Comparison of ENCODE assay signal across 8 cellular contexts in the genomic region with DNA sequence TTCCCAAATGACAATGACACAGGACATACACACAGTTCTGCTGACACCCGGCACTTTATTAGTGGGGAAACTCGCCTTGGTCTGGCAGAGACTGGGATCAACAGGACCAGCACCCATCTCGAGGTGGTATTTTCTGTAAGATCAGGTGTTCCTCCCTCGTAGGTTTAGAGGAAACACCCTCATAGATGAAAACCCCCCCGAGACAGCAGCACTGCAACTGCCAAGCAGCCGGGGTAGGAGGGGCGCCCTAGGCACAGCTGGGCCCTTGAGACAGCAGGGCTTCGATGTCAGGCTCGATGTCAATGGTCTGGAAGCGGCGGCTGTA. TPM values are rescaled to one million over a fixed set of nuclear protein-coding genes. Genes with fewer than 3 reads are reported as not detected.
DNase-seq lines count a peak whose midpoint lies in the region; ATAC-seq, FAIRE-seq and TF ChIP-seq lines count a peak whose summit lies in the region.
"Not testable (repeated sequence)": the region's sequence is repeated elsewhere in the genome, so short reads cannot be mapped to it uniquely, and the experiment has no call there.

No MANE protein-coding gene starts in this region.

- not testable (repeated sequence) for H3K27me3 ChIP-seq in OCI-LY1 (ENCODE audit: insufficient read depth, low read length); heart right ventricle; smooth muscle cell (ENCODE audit: low read depth)

- H2AFZ ChIP-seq in OCI-LY1 (ENCODE audit: low read length); smooth muscle cell (ENCODE audit: low read depth): not testable (repeated sequence)

- H3K4me2 ChIP-seq in A549 (peak overlapping the region; percentile 85), OCI-LY1 (ENCODE audit: low read length) (peak overlapping the region; percentile 93), smooth muscle cell (peak overlapping the region; percentile 87)

- peak overlapping the region; percentile 67 for H3K4me3 ChIP-seq in A549
- peak overlapping the region; percentile 74 for H3K4me3 ChIP-seq in OCI-LY1 (ENCODE audit: low read depth, low read length, poor library complexity, severe bottlenecking)
- H3K4me3 ChIP-seq in choroid plexus epithelial cell (ENCODE audit: low read depth, low read length): peak overlapping the region; percentile 61
- H3K4me3 ChIP-seq in heart right ventricle: peak overlapping the region; percentile 60 to 92 (median 81)
- H3K4me3 ChIP-seq in smooth muscle cell: peak overlapping the region; percentile 68

- H3K27me3 Mint-ChIP-seq in activated T-cell treated with anti-CD3 and anti-CD28 coated beads, Interleukin-2, amount 50 U/mL, for 4 hours (ENCODE audit: low read depth); naive B cell: not testable (repeated sequence)

- CTCF ChIA-PET in A549 (lab: Yijun Ruan, JAX): interaction anchor here (0.8 kb wide), 1 partner anchor 17 kb away, joined by 3 read pairs; a partner anchor contains a TSS

- not testable (repeated sequence) for FAIRE-seq in A549 (lab: Jason Lieb, UNC)

- peaks cover 27% of the 10 kb centered on the region for H3K4me1 Mint-ChIP-seq in activated T-cell treated with anti-CD3 and anti-CD28 coated beads, Interleukin-2, amount 50 U/mL, for 4 hours (ENCODE audit: low read depth)
- H3K4me1 Mint-ChIP-seq in naive B cell: peaks cover 18 to 60% (median 47%) of the 10 kb centered on the region in 3 donors

- H3K4me1 ChIP-seq in A549 (peaks cover 28% of the 10 kb centered on the region), OCI-LY1 (ENCODE audit: insufficient read depth, low read length, severe bottlenecking) (peaks cover 26% of the 10 kb centered on the region), heart right ventricle (peaks cover 6 to 65% (median 40%) of the 10 kb centered on the region in 9 donors), smooth muscle cell (ENCODE audit: low read depth) (peaks cover 17% of the 10 kb centered on the region)

- DNase-seq in A549 (ENCODE audit: low read depth in 1 of 2, low spot score in 1 of 2); activated T-cell treated with anti-CD3 and anti-CD28 coated beads, Interleukin-2, amount 50 U/mL, for 4 hours; choroid plexus epithelial cell (ENCODE audit: low read depth); heart right ventricle; smooth muscle cell (lab: John Stamatoyannopoulos, UW; ENCODE audit: unreplicated experiment): not testable (repeated sequence)
- DNase-seq in naive B cell: peak; percentile 59

- TF ChIP-seq POLR2A in A549 (IDR thresholded peaks at IDR 0.05; ENCODE audit: low read length): not testable (repeated sequence)

- TF ChIP-seq EP300 in A549 (IDR thresholded peaks at IDR 0.05): not testable (repeated sequence)

- H3K27ac ChIP-seq in A549 (peak overlapping the region; percentile 87 to 99), OCI-LY1 (ENCODE audit: low read depth, low read length, poor library complexity, severe bottlenecking) (peak overlapping the region; percentile 84), heart right ventricle (peak overlapping the region; percentile 74 to 96 (median 92)), smooth muscle cell (ENCODE audit: low read depth) (peak overlapping the region; percentile 87)

- not testable (repeated sequence) for H3F3A ChIP-seq in OCI-LY1 (ENCODE audit: insufficient read depth, low read length)
- H3F3A ChIP-seq in smooth muscle cell (ENCODE audit: low read depth): peaks cover 24% of the 10 kb centered on the region

- peak overlapping the region; percentile 86 for H3K4me3 Mint-ChIP-seq in activated T-cell treated with anti-CD3 and anti-CD28 coated beads, Interleukin-2, amount 50 U/mL, for 4 hours
- H3K4me3 Mint-ChIP-seq in naive B cell: peak overlapping the region; percentile 92 to 99 (median 98)

- H3K79me2 ChIP-seq in OCI-LY1 (ENCODE audit: insufficient read depth, low read length): not testable (repeated sequence)
- H3K79me2 ChIP-seq in smooth muscle cell (ENCODE audit: low read depth): peaks cover 13% of the 10 kb centered on the region

- H3K36me3 ChIP-seq in OCI-LY1 (ENCODE audit: insufficient read depth, low read length) (peaks cover 49% of the 10 kb centered on the region), heart right ventricle (peaks cover 0 to 61% (median 26%) of the 10 kb centered on the region in 9 donors)
- H3K36me3 ChIP-seq in smooth muscle cell (ENCODE audit: low read depth): not testable (repeated sequence)

- not testable (repeated sequence) for ATAC-seq in A549
- ATAC-seq in GM19395 (IDR thresholded peaks at IDR 0.05; ENCODE audit: unreplicated experiment) (peak; percentile 15), heart right ventricle (peak in 1 of 8 donors; percentile 1), naive B cell (ENCODE audit: low read depth in 2 of 2) (peak; percentile 73 to 76)
- peak in 1 of 2 donors; percentile 4 for ATAC-seq in activated T-cell treated with anti-CD3 and anti-CD28 coated beads, Interleukin-2, amount 50 U/mL, for 4 hours

- H3K9ac ChIP-seq in OCI-LY1 (ENCODE audit: low read length) (peak overlapping the region; percentile 71; the same call in 1 of the 2 replicates), smooth muscle cell (ENCODE audit: low read depth) (peak overlapping the region; percentile 78)

- not testable (repeated sequence) for H4K20me1 ChIP-seq in OCI-LY1 (ENCODE audit: insufficient read depth, low read length)
- H4K20me1 ChIP-seq in smooth muscle cell (ENCODE audit: low read depth): peaks cover 16% of the 10 kb centered on the region

- POLR2A ChIA-PET in A549 (lab: Yijun Ruan, JAX): interaction anchor here (1.0 to 2.9 kb wide), 3 partner anchors 17 to 186 kb away, joined by 3 to 17 read pairs (median 14); a partner anchor contains a TSS

- peak overlapping the region; percentile 96 to 99 (median 98) for H3K27ac Mint-ChIP-seq in naive B cell

- TF ChIP-seq CTCF in A549 (IDR thresholded peaks at IDR 0.05); OCI-LY1 (IDR thresholded peaks at IDR 0.05; ENCODE audit: low read length); choroid plexus epithelial cell (conservative IDR thresholded peaks at IDR 0.05; ENCODE audit: low read depth, low read length); heart right ventricle (IDR thresholded peaks at IDR 0.05); smooth muscle cell (IDR thresholded peaks at IDR 0.05; ENCODE audit: borderline replicate concordance, insufficient read depth, poor library complexity, severe bottlenecking): not testable (repeated sequence)

- TF ChIP-seq RAD21 in A549 (conservative IDR thresholded peaks at IDR 0.05 in 1 of 2, IDR thresholded peaks at IDR 0.05 in 1 of 2): not testable (repeated sequence)

- not testable (repeated sequence) for H3K9me2 ChIP-seq in OCI-LY1 (ENCODE audit: low read depth, low read length)

- 67% methylated on average over 7 of the region's 11 CpGs for WGBS in A549 (ENCODE audit: missing lambda C conversion rate)
- WGBS in heart right ventricle, 2 donors: 37 to 44% methylated on average over 7 to 11 of the region's 11 CpGs
- 66% methylated on average over 11 of the region's 11 CpGs for WGBS in smooth muscle cell (ENCODE audit: low lambda C conversion rate)

- intact Hi-C loops in heart right ventricle (cut with DNase I): loop anchor here in 5 of 10 donors (5.0 kb wide), 2 partner anchors 50 to 55 kb away; a partner anchor contains a TSS

- H3K36me3 Mint-ChIP-seq in activated T-cell treated with anti-CD3 and anti-CD28 coated beads, Interleukin-2, amount 50 U/mL, for 4 hours (ENCODE audit: insufficient read depth): peaks cover 23% of the 10 kb centered on the region
- peaks cover under 1 to 16% of the 10 kb centered on the region in 2 donors for H3K36me3 Mint-ChIP-seq in naive B cell

- H3K9me3 Mint-ChIP-seq in activated T-cell treated with anti-CD3 and anti-CD28 coated beads, Interleukin-2, amount 50 U/mL, for 4 hours; naive B cell: not testable (repeated sequence)

- not testable (repeated sequence) for H3K9me3 ChIP-seq in A549; OCI-LY1 (ENCODE audit: low read length); heart right ventricle; smooth muscle cell (replicated peaks; ENCODE audit: low read depth)

RNA-seq across cellular contexts. Expression of a gene that starts 1.1 kb away (rescaled TPM):
- polyA plus RNA-seq in A549 (2011; rRNA removed) (150 and 157 TPM in 2 replicates), A549 (2017; fragmentation: RNase III; extraction: RNeasy Plus Mini Kit Qiagen cat#74134 plus additional on column Dnase treatment) (247 to 301 TPM (median 271 TPM) in 3 replicates), heart right ventricle (100 to 1,000 TPM; 203 to 267 TPM), naive B cell (ENCODE audit: low read depth in 6 of 6) (100 to 1,000 TPM; 289 to 380 (median 329) TPM), smooth muscle cell (247 and 301 TPM in 2 replicates)
- polyA plus RNA-seq in A549 (2012; cell fraction: cytosol; rRNA removed): 490 and 493 TPM in 2 replicates
- 305 and 341 TPM in 2 replicates for polyA plus RNA-seq in A549 (2012; cell fraction: nucleus; rRNA removed)
- 28.9 and 37.2 TPM in 2 replicates for polyA minus RNA-seq in A549 (2011; rRNA and poly(A)+ RNA removed)
- total RNA-seq in activated T-cell treated with anti-CD3 and anti-CD28 coated beads, Interleukin-2, amount 50 U/mL, for 4 hours: 100 to 1,000 TPM; 109 to 152 (median 132) TPM
- total RNA-seq in heart right ventricle (100 to 1,000 TPM in 5 of 10 donors, 10 to 100 TPM in 5; 85.2 to 223 (median 102) TPM), smooth muscle cell (148 and 173 TPM in 2 replicates)

RNA-seq across cellular contexts. Expression of a gene that starts 17.2 kb away (rescaled TPM):
- 23.7 and 29.0 TPM in 2 replicates for polyA plus RNA-seq in A549 (2011; rRNA removed)
- polyA plus RNA-seq in A549 (2012; cell fraction: cytosol; rRNA removed): 8.6 and 9.9 TPM in 2 replicates
- 12.4 and 17.1 TPM in 2 replicates for polyA plus RNA-seq in A549 (2012; cell fraction: nucleus; rRNA removed)
- 12.9 to 14.4 TPM (median 12.9 TPM) in 3 replicates for polyA plus RNA-seq in A549 (2017; fragmentation: RNase III; extraction: RNeasy Plus Mini Kit Qiagen cat#74134 plus additional on column Dnase treatment)
- polyA minus RNA-seq in A549 (2011; rRNA and poly(A)+ RNA removed): 31.8 and 37.4 TPM in 2 replicates
- 10 to 100 TPM; 60.1 to 71.3 (median 61.6) TPM for total RNA-seq in activated T-cell treated with anti-CD3 and anti-CD28 coated beads, Interleukin-2, amount 50 U/mL, for 4 hours
- 10 to 100 TPM; 35.4 to 48.3 (median 43.5) TPM for total RNA-seq in heart right ventricle
- 10 to 100 TPM; 19.9 to 52.4 TPM for polyA plus RNA-seq in heart right ventricle
- 10 to 100 TPM; 52.5 to 81.7 (median 60.9) TPM for polyA plus RNA-seq in naive B cell (ENCODE audit: low read depth in 6 of 6)
- total RNA-seq in smooth muscle cell: 23.8 and 28.3 TPM in 2 replicates
- 25.6 and 36.1 TPM in 2 replicates for polyA plus RNA-seq in smooth muscle cell

RNA-seq across cellular contexts. Expression of a gene that starts 54.7 kb away (rescaled TPM):
- 332 and 343 TPM in 2 replicates for polyA plus RNA-seq in A549 (2011; rRNA removed)
- polyA plus RNA-seq in A549 (2012; cell fraction: cytosol; rRNA removed): 310 and 372 TPM in 2 replicates
- polyA plus RNA-seq in A549 (2012; cell fraction: nucleus; rRNA removed): 227 and 266 TPM in 2 replicates
- polyA plus RNA-seq in A549 (2017; fragmentation: RNase III; extraction: RNeasy Plus Mini Kit Qiagen cat#74134 plus additional on column Dnase treatment): 549 to 596 TPM (median 587 TPM) in 3 replicates
- polyA minus RNA-seq in A549 (2011; rRNA and poly(A)+ RNA removed): 381 and 409 TPM in 2 replicates
- 100 to 1,000 TPM; 390 to 408 (median 408) TPM for total RNA-seq in activated T-cell treated with anti-CD3 and anti-CD28 coated beads, Interleukin-2, amount 50 U/mL, for 4 hours
- 100 to 1,000 TPM; 226 to 335 (median 250) TPM for total RNA-seq in heart right ventricle
- 100 to 1,000 TPM; 139 to 291 TPM for polyA plus RNA-seq in heart right ventricle
- polyA plus RNA-seq in naive B cell (ENCODE audit: low read depth in 6 of 6): 1,000 to 10,000 TPM in 1 of 6 donors, 100 to 1,000 TPM in 5; 695 to 1,035 (median 800) TPM
- 530 and 556 TPM in 2 replicates for total RNA-seq in smooth muscle cell
- 440 and 447 TPM in 2 replicates for polyA plus RNA-seq in smooth muscle cell

RNA-seq across cellular contexts. Expression of a gene that starts 55.1 kb away (rescaled TPM):
- polyA plus RNA-seq in A549 (2011; rRNA removed) (14.8 and 19.9 TPM in 2 replicates), A549 (2017; fragmentation: RNase III; extraction: RNeasy Plus Mini Kit Qiagen cat#74134 plus additional on column Dnase treatment) (14.6 to 17.0 TPM (median 15.6 TPM) in 3 replicates), heart right ventricle (10 to 100 TPM; 16.5 to 19.0 TPM), naive B cell (ENCODE audit: low read depth in 6 of 6) (10 to 100 TPM; 45.9 to 99.9 (median 58.6) TPM), smooth muscle cell (12.8 and 13.6 TPM in 2 replicates)
- 18.3 and 25.8 TPM in 2 replicates for polyA plus RNA-seq in A549 (2012; cell fraction: cytosol; rRNA removed)
- 6.0 and 9.5 TPM in 2 replicates for polyA plus RNA-seq in A549 (2012; cell fraction: nucleus; rRNA removed)
- polyA minus RNA-seq in A549 (2011; rRNA and poly(A)+ RNA removed): 15.2 and 19.4 TPM in 2 replicates
- total RNA-seq in activated T-cell treated with anti-CD3 and anti-CD28 coated beads, Interleukin-2, amount 50 U/mL, for 4 hours: 10 to 100 TPM; 20.0 to 21.8 (median 20.1) TPM
- total RNA-seq in heart right ventricle (10 to 100 TPM; 13.9 to 22.6 (median 17.6) TPM), smooth muscle cell (4.3 and 11.0 TPM in 2 replicates)
